ENCODE assay signal across 12 cellular contexts in genomic region chr11:84249344-84250135, GRCh38.
DNase-seq lines count a peak whose midpoint lies in the region; ATAC-seq lines count a peak whose summit lies in the region.
"Had no signal": no experiment of that assay in that cellular context is flagged by ENCODE, and none has a peak within 500 bp of the region (broad histone marks: within the 10 kb centered on the region; RNA-seq: fewer than 3 reads in every experiment).

No MANE protein-coding gene starts in this region.

- DNase-seq in kidney tubule cell (ENCODE audit: low spot score) (peak; percentile 67), epidermal melanocyte (ENCODE audit: insufficient read length, low spot score) (no peak), pons (ENCODE audit: low spot score) (no peak), UCSD-AML1 (lab: John Stamatoyannopoulos, UW; ENCODE audit: unreplicated experiment) (no peak)
- no peak for DNase-seq in activated CD8-positive, alpha-beta memory T cell treated with anti-CD3 and anti-CD28 coated beads, Interleukin-2, amount 50 U/mL, for 4 hours
- DNase-seq: activated naive CD8-positive, alpha-beta T cell treated with anti-CD3 and anti-CD28 coated beads for 36 hours; left colon; NK-92 treated with Interleukin-12 subunit alpha and Interleukin-12 subunit beta, amount 100 ng/mL, for 24 hours had no signal

- ATAC-seq in GM18858 (IDR thresholded peaks at IDR 0.05; ENCODE audit: unreplicated experiment) (peak; percentile 43), GM21717 (IDR thresholded peaks at IDR 0.05; ENCODE audit: unreplicated experiment) (peak; percentile 87), HG03521 (IDR thresholded peaks at IDR 0.05; ENCODE audit: unreplicated experiment) (peak; percentile 53)
- ATAC-seq: left colon, WTC11 had no signal
